ENCODE assay signal across 19 cellular contexts in the genomic region with DNA sequence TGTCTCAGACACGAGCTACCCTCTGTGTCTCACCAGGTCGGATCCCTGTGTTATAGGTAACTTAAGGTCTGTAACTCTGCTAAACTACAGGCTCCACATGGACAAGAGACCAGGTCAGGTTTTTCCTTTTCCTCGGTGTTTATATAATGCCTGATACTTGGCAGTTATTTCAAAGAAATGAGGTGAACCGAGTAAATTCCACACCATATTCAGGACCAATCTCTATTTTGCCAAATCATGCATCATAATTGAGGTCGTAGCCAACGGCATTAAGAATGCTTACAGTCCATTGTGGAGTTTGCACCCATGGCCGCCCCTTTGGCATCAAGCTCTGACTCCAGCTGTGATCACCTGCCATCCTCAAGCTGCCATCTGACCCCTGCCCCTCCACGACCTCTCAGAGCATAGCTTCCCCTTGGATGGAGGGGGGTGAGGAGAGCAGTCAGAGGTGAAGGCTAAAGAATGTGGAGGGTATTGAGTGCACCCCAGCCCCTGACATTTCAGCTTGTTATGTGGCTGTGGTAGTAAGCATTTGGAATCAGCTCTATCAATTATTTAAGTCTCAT.
DNase-seq lines count a peak whose midpoint lies in the region; TF ChIP-seq lines count a peak whose summit lies in the region.
"Had no signal": no experiment of that assay in that cellular context is flagged by ENCODE, and none has a peak within 500 bp of the region (broad histone marks: within the 10 kb centered on the region; RNA-seq: fewer than 3 reads in every experiment).

No MANE protein-coding gene starts in this region.

- H3K4me3 Mint-ChIP-seq in nephron progenitor cell: no peak overlapping the region
- H3K4me3 Mint-ChIP-seq: CD4-positive, alpha-beta T cell; GM23338; HFFc6; IgD-negative memory B cell had no signal

- peaks cover 31% of the 10 kb centered on the region for H3K27me3 Mint-ChIP-seq in nephron progenitor cell (ENCODE audit: low read depth, poor library complexity)
- H3K27me3 Mint-ChIP-seq: CD4-positive, alpha-beta T cell; IgD-negative memory B cell had no signal

- peak overlapping the region; percentile 65 to 69 (median 68) for H3K27ac ChIP-seq in thyroid gland
- H3K27ac ChIP-seq: 22Rv1, A549, C4-2B had no signal

- peaks cover 11% of the 10 kb centered on the region for H3K4me1 Mint-ChIP-seq in nephron progenitor cell
- H3K4me1 Mint-ChIP-seq: GM23338, IgD-negative memory B cell had no signal

- H3K36me3 ChIP-seq in thyroid gland: no peaks in the 10 kb centered on the region

- no peaks in the 10 kb centered on the region for H3K27me3 ChIP-seq in thyroid gland

- no peaks in the 10 kb centered on the region for H3K36me3 Mint-ChIP-seq in nephron progenitor cell (ENCODE audit: low read depth)

- intact Hi-C loops in thyroid gland (cut with DNase I): no loop called here

- no peaks in the 10 kb centered on the region for H3K9me3 ChIP-seq in thyroid gland
- H3K9me3 ChIP-seq: A549 had no signal

- TF ChIP-seq CTCF in nephron progenitor cell (IDR thresholded peaks at IDR 0.05) (no peak), thyroid gland (IDR thresholded peaks at IDR 0.05) (no peak)

- no peaks in the 10 kb centered on the region for H3K9me3 Mint-ChIP-seq in nephron progenitor cell

- no peak overlapping the region for H3K27ac Mint-ChIP-seq in nephron progenitor cell
- H3K27ac Mint-ChIP-seq: CD4-positive, alpha-beta T cell; GM23338; HFFc6; IgD-negative memory B cell had no signal

- 16 to 26% methylated on average over 8 of the region's 8 CpGs for WGBS in thyroid gland, 2 donors

- no peak overlapping the region for H3K4me3 ChIP-seq in thyroid gland (replicated peaks in 1 of 3)
- H3K4me3 ChIP-seq: A549, GM23338 had no signal

- TF ChIP-seq POLR2A in thyroid gland (IDR thresholded peaks at IDR 0.05): no peak

- in situ Hi-C loops in G401 (cut with HindIII; ENCODE audit: low sequenced_read_pairs): no loop called here

- peak; percentile 2 for DNase-seq in NCI-H146 (lab: John Stamatoyannopoulos, UW)
- DNase-seq in NCI-H146 treated with DMSO at 0.1 percent for 48 hours (lab: John Stamatoyannopoulos, UW; ENCODE audit: unreplicated experiment): no peak
- peak; percentile 58 for DNase-seq in G401 (ENCODE audit: low spot score)
- DNase-seq in nephron progenitor cell: peak; percentile 38
- peak; percentile 24 to 63 for DNase-seq in thyroid gland
- DNase-seq in NCI-H1694 (lab: John Stamatoyannopoulos, UW): no peak
- DNase-seq in NCI-H510A treated with DMSO at 0.1 percent for 48 hours (lab: John Stamatoyannopoulos, UW): no peak
- DNase-seq: AML-193; Caco-2; CD4-positive, alpha-beta T cell; DND-41; EL; HCEC 1CT; HFFc6 had no signal

- H3K4me1 ChIP-seq in thyroid gland: peaks cover 25 to 29% of the 10 kb centered on the region in 2 donors
- H3K4me1 ChIP-seq: A549, Caco-2 had no signal

Comparison
In these comparisons a context has a peak if more than half of its experiments do, and no peak if none do; other contexts are left out.
1. DNase-seq: peak in NCI-H146 (single experiment), G401 (single experiment), nephron progenitor cell (single experiment) and thyroid gland (2 of 2); none in NCI-H146 treated with DMSO at 0.1 percent for 48 hours (single experiment), NCI-H1694 (single experiment) and NCI-H510A treated with DMSO at 0.1 percent for 48 hours (single experiment).